1 cellular context compared by ENCODE assay signal in the genomic region with DNA sequence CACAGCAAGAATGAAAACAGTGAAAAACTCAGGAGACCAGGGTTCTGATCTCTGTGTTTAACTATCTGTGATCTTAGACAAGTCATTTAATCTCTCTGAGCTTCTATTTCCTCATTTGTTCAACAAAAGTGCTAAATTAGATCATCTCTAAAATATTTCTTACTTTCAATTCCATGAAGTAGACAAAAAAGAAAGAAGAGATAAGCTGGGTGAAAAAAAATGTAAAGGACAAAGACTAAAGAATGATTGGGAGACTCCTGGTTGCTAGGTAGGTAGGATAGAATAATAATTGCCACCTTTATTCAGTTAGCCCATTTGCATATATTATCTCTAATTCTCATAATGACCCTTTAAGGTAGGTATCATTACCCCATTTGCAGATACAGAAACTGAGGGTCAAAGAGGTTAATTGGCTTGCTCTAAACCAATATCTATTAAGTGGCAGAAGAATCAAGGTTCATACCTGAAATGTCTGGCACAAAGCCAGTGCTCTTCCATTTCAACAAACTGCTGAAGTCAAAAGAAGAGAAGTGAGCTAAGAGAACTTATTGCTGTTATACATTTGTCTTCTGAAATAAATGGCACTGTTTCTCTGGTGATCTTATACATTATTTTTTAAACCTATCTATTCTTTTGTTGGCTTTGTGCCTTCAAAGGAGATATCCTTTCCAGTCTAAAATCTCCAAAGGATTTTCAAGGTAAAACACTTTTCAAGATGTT.
A peak's percentile ranks its signal among the peaks of the same experiment; 100 is the strongest.
TF ChIP-seq lines count a peak whose summit lies in the region.

No MANE protein-coding gene starts in this region.

TF ChIP-seq in HepG2, 621 proteins besides CTCF, POLR2A, EP300 and RAD21 (continued from another document):
- TF ChIP-seq FOXP1 (IDR thresholded peaks at IDR 0.05) (no peak), FOXP1 (CRISPR knock-in tag; IDR thresholded peaks at IDR 0.05) (no peak), SSRP1 (CRISPR knock-in tag; IDR thresholded peaks at IDR 0.05) (no peak), ZNF451 (CRISPR knock-in tag; IDR thresholded peaks at IDR 0.05) (no peak), DNMT1 (CRISPR knock-in tag; IDR thresholded peaks at IDR 0.05) (no peak), RFX3 (CRISPR knock-in tag; IDR thresholded peaks at IDR 0.05) (no peak), NONO (IDR thresholded peaks at IDR 0.05) (no peak), NONO (CRISPR knock-in tag; conservative IDR thresholded peaks at IDR 0.05) (no peak), TEAD3 (CRISPR knock-in tag; optimal IDR thresholded peaks at IDR 0.05; ENCODE audit: borderline replicate concordance) (peak; percentile 16), EHMT2 (IDR thresholded peaks at IDR 0.05; ENCODE audit: borderline replicate concordance, low read depth, low read length) (peak; percentile 93), DR1 (CRISPR knock-in tag; IDR thresholded peaks at IDR 0.05) (no peak), KDM5A (IDR thresholded peaks at IDR 0.05; ENCODE audit: borderline replicate concordance, low read length) (no peak), ZNF34 (CRISPR knock-in tag; IDR thresholded peaks at IDR 0.05; ENCODE audit: borderline replicate concordance) (no peak), ZNF280D (CRISPR knock-in tag; IDR thresholded peaks at IDR 0.05) (peak; percentile 9; the same call in 1 of the 2 replicates), ZNF160 (CRISPR knock-in tag; IDR thresholded peaks at IDR 0.05) (no peak), TAF1 (CRISPR knock-in tag; IDR thresholded peaks at IDR 0.05) (no peak), RXRA (CRISPR knock-in tag; IDR thresholded peaks at IDR 0.05) (no peak), ZSCAN9 (CRISPR knock-in tag; IDR thresholded peaks at IDR 0.05; ENCODE audit: borderline replicate concordance) (peak; percentile 79; the same call in 1 of the 2 replicates), ZFX (CRISPR knock-in tag; IDR thresholded peaks at IDR 0.05; ENCODE audit: low read depth) (no peak), MED1 (CRISPR knock-in tag; IDR thresholded peaks at IDR 0.05) (no peak), ZNF781 (CRISPR knock-in tag; IDR thresholded peaks at IDR 0.05; ENCODE audit: borderline replicate concordance, not compliant biosample characterization) (no peak), ZBTB3 (CRISPR knock-in tag; IDR thresholded peaks at IDR 0.05; ENCODE audit: borderline replicate concordance, low read depth) (no peak), ISX (CRISPR knock-in tag; conservative IDR thresholded peaks at IDR 0.05) (no peak), ZNF75D (CRISPR knock-in tag; IDR thresholded peaks at IDR 0.05; ENCODE audit: borderline replicate concordance) (no peak), HIVEP1 (CRISPR knock-in tag; IDR thresholded peaks at IDR 0.05) (no peak), FOXM1 (CRISPR knock-in tag; IDR thresholded peaks at IDR 0.05) (no peak), ZFP82 (CRISPR knock-in tag; IDR thresholded peaks at IDR 0.05; ENCODE audit: borderline replicate concordance) (0 out of 2 replicates have a peak, but pooled peaks have one; percentile 50), HNRNPLL (IDR thresholded peaks at IDR 0.05; ENCODE audit: low read depth, low read length, poor library complexity, severe bottlenecking) (no peak), MTA3 (CRISPR knock-in tag; IDR thresholded peaks at IDR 0.05) (no peak), JUNB (CRISPR knock-in tag; IDR thresholded peaks at IDR 0.05; ENCODE audit: borderline replicate concordance) (no peak)
